Comparison of ENCODE assay signal across 7 cellular contexts in the genomic region with DNA sequence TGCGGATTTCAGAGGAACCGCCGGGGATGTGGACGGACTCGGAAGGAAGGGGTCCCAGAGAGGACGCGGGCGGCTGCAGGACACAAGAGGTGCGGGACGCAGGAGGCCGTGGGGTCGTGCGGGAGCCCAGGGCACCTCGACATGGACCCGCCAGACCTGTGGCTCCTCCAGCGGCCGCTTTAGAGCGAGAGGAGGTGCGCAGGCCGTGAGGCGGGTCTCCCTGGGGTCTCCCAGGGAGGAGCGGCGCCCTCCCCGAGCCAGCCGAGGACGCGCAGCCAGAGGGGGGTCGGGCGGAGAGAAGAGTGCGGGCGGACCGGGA. TPM values are rescaled to one million over a fixed set of nuclear protein-coding genes. Genes with fewer than 3 reads are reported as not detected.
DNase-seq lines count a peak whose midpoint lies in the region; ATAC-seq and TF ChIP-seq lines count a peak whose summit lies in the region.

No MANE protein-coding gene starts in this region.

- H3K36me3 ChIP-seq in thoracic aorta, result no peaks in the 10 kb centered on the region

- H3K27me3 ChIP-seq in layer of hippocampus (ENCODE audit: control insufficient read depth, insufficient read depth, low read length) (no peaks in the 10 kb centered on the region), thoracic aorta (replicated peaks; ENCODE audit: insufficient read depth) (no peaks in the 10 kb centered on the region)

- in situ Hi-C loops in G401 (cut with HindIII; ENCODE audit: low sequenced_read_pairs), result no loop called here

- H3K4me1 ChIP-seq in thoracic aorta (ENCODE audit: control insufficient read depth in 1 of 2, low read depth in 2 of 2), result peaks cover 9 to 20% of the 10 kb centered on the region in 2 donors

- peak overlapping the region; percentile 74 for H3K27ac Mint-ChIP-seq in activated naive CD8-positive, alpha-beta T cell treated with anti-CD3 and anti-CD28 coated beads, Interleukin-2, amount 50 U/mL, for 24 hours

- peak overlapping the region; percentile 78 for H3K4me3 ChIP-seq in thoracic aorta

- peak overlapping the region; percentile 92 for H3K4me3 Mint-ChIP-seq in activated naive CD8-positive, alpha-beta T cell treated with anti-CD3 and anti-CD28 coated beads, Interleukin-2, amount 50 U/mL, for 24 hours

- H3K4me1 Mint-ChIP-seq in activated naive CD8-positive, alpha-beta T cell treated with anti-CD3 and anti-CD28 coated beads, Interleukin-2, amount 50 U/mL, for 24 hours, result peaks cover 21% of the 10 kb centered on the region

- H3K36me3 Mint-ChIP-seq in activated naive CD8-positive, alpha-beta T cell treated with anti-CD3 and anti-CD28 coated beads, Interleukin-2, amount 50 U/mL, for 24 hours (ENCODE audit: low read depth), result no peaks in the 10 kb centered on the region

- peak; percentile 1 for ATAC-seq in GM19324 (IDR thresholded peaks at IDR 0.05; ENCODE audit: low FRiP score, unreplicated experiment)
- peak; percentile 4 for ATAC-seq in HG03196 (IDR thresholded peaks at IDR 0.05; ENCODE audit: unreplicated experiment)
- ATAC-seq in activated naive CD8-positive, alpha-beta T cell treated with anti-CD3 and anti-CD28 coated beads, Interleukin-2, amount 50 U/mL, for 24 hours, result no peak
- ATAC-seq in thoracic aorta (ENCODE audit: insufficient number of reproducible peaks, low FRiP score, low read depth), result no peak
- ATAC-seq in HG02884 (IDR thresholded peaks at IDR 0.05; ENCODE audit: unreplicated experiment), result no peak

- no peaks in the 10 kb centered on the region for H3K27me3 Mint-ChIP-seq in activated naive CD8-positive, alpha-beta T cell treated with anti-CD3 and anti-CD28 coated beads, Interleukin-2, amount 50 U/mL, for 24 hours

- H3K9me3 Mint-ChIP-seq in activated naive CD8-positive, alpha-beta T cell treated with anti-CD3 and anti-CD28 coated beads, Interleukin-2, amount 50 U/mL, for 24 hours, result no peaks in the 10 kb centered on the region

- H3K9me3 ChIP-seq in thoracic aorta, result no peaks in the 10 kb centered on the region

- no peak for DNase-seq in activated naive CD8-positive, alpha-beta T cell treated with anti-CD3 and anti-CD28 coated beads, Interleukin-2, amount 50 U/mL, for 24 hours
- DNase-seq in thoracic aorta (ENCODE audit: low spot score) (no peak), G401 (ENCODE audit: low spot score) (no peak)

- TF ChIP-seq CTCF in thoracic aorta (IDR thresholded peaks at IDR 0.05), result no peak

- H3K27ac ChIP-seq in layer of hippocampus (ENCODE audit: low read depth, low read length) (peak overlapping the region; percentile 94), thoracic aorta (peak overlapping the region; percentile 79 to 84)

RNA-seq across cellular contexts. Expression of a gene that starts 6.8 kb away (rescaled TPM):
- total RNA-seq in thoracic aorta, result 10 to 100 TPM; 65.6 to 72.8 TPM
- total RNA-seq in G401 (2014; rRNA removed; shearing (Covaris generic)), result 51.8 and 52.7 TPM in 2 replicates

RNA-seq across cellular contexts. Expression of a gene that starts 21.9 kb away (rescaled TPM):
- total RNA-seq in thoracic aorta, result 10 to 100 TPM; 52.2 to 53.2 TPM
- total RNA-seq in G401 (2014; rRNA removed; shearing (Covaris generic)), result 91.6 and 137 TPM in 2 replicates

RNA-seq across cellular contexts. Expression of a gene that starts 46.9 kb away (rescaled TPM):
- not detected for total RNA-seq in thoracic aorta
- total RNA-seq in G401 (2014; rRNA removed; shearing (Covaris generic)), result not detected in 2 replicates

RNA-seq across cellular contexts. Expression of a gene that starts 59.2 kb away (rescaled TPM):
- not detected for total RNA-seq in thoracic aorta
- 64.8 and 80.7 TPM in 2 replicates for total RNA-seq in G401 (2014; rRNA removed; shearing (Covaris generic))

Comparison
In these comparisons a context has a peak if more than half of its experiments do, and no peak if none do; other contexts are left out.
1. ATAC-seq: peak in GM19324 (single experiment) and HG03196 (single experiment); none in activated naive CD8-positive, alpha-beta T cell treated with anti-CD3 and anti-CD28 coated beads, Interleukin-2, amount 50 U/mL, for 24 hours (single experiment), thoracic aorta (single experiment) and HG02884 (single experiment).